ENCODE assay signal across 8 cellular contexts in genomic region chr4:51831133-51831532, GRCh38. TPM values are rescaled to one million over a fixed set of nuclear protein-coding genes. Genes with fewer than 3 reads are reported as not detected.
A peak's percentile ranks its signal among the peaks of the same experiment; 100 is the strongest.
DNase-seq lines count a peak whose midpoint lies in the region; ATAC-seq and TF ChIP-seq lines count a peak whose summit lies in the region.

No MANE protein-coding gene starts in this region.

- no peak overlapping the region for H3K27ac Mint-ChIP-seq in immature natural killer cell

- no peak overlapping the region for H3K4me3 Mint-ChIP-seq in immature natural killer cell

- no peaks in the 10 kb centered on the region for H3K9me3 Mint-ChIP-seq in immature natural killer cell

- ATAC-seq in GM18870 (IDR thresholded peaks at IDR 0.05; ENCODE audit: unreplicated experiment), result peak; percentile 68

- CTCF ChIA-PET in BJ (lab: Yijun Ruan, JAX), result interaction anchor here (0.6 to 2.1 kb wide), 6 partner anchors 10 to 259 kb away, joined by 3 to 8 read pairs (median 4); no protein-coding TSS in a partner anchor

- H3K4me1 Mint-ChIP-seq in immature natural killer cell, result peaks cover 0 to 3% of the 10 kb centered on the region in 2 donors

- peaks cover 1% of the 10 kb centered on the region; the same call in 1 of the 2 replicates for H3K27me3 ChIP-seq in BJ (ENCODE audit: control insufficient read depth, insufficient read depth, low read length)

- TF ChIP-seq CTCF in BJ (IDR thresholded peaks at IDR 0.05; ENCODE audit: insufficient read depth, low read depth, low read length), result peak; percentile 74

- H3K36me3 ChIP-seq in BJ (ENCODE audit: control insufficient read depth, insufficient read depth, low read length), result no peaks in the 10 kb centered on the region

- POLR2A ChIA-PET in BJ (lab: Charles Lee), result no interaction called here

- DNase-seq in BJ (ENCODE audit: low read depth), result no peak
- peak in 62 of 76 experiments; percentile 2 to 81 (median 39) for DNase-seq in HUDEP-2 (lab: John Stamatoyannopoulos, UW; ENCODE audit: unreplicated experiment in 76 of 76)
- peak; percentile 16 to 53 (median 44) for DNase-seq in T-helper 2 cell
- peak; percentile 71 for DNase-seq in astrocyte of the hippocampus (ENCODE audit: low read depth, low spot score)
- peak; percentile 43 to 54 (median 44) for DNase-seq in immature natural killer cell
- peak; percentile 50 for DNase-seq in stimulated activated CD4-positive, alpha-beta T cell treated with anti-CD3 and anti-CD28 coated beads, Interleukin-1b, Interleukin-23, amount 100 ng/mL, for 48 hours
- no peak for DNase-seq in 8988T

- no peak overlapping the region for H3K4me3 ChIP-seq in BJ (ENCODE audit: low read depth, low read length)

- H3K27me3 Mint-ChIP-seq in immature natural killer cell (ENCODE audit: low read depth in 3 of 3), result peaks cover 2 to 9% (median 4%) of the 10 kb centered on the region in 3 donors

- no peaks in the 10 kb centered on the region for H3K36me3 Mint-ChIP-seq in immature natural killer cell

RNA-seq across cellular contexts. Expression of gene DCUN1D4, which starts 11.8 kb away (rescaled TPM):
- polyA plus RNA-seq in BJ (2011; rRNA removed) (50.7 and 69.2 TPM in 2 replicates), immature natural killer cell (1 to 10 TPM; 3.9 to 7.5 (median 6.7) TPM)
- polyA minus RNA-seq in BJ (2011; rRNA and poly(A)+ RNA removed), result 54.9 and 59.7 TPM in 2 replicates

Comparison
In these comparisons a context has a peak if more than half of its experiments do, and no peak if none do; other contexts are left out.
1. DNase-seq: peak in HUDEP-2 (62 of 76), T-helper 2 cell (5 of 5), astrocyte of the hippocampus (single experiment), immature natural killer cell (3 of 3) and stimulated activated CD4-positive, alpha-beta T cell treated with anti-CD3 and anti-CD28 coated beads, Interleukin-1b, Interleukin-23, amount 100 ng/mL, for 48 hours (single experiment); none in BJ (single experiment) and 8988T (single experiment).